Comparison of ENCODE assay signal across 19 cellular contexts in genomic region chr16:64225696-64226095, GRCh38.
DNase-seq lines count a peak whose midpoint lies in the region; ATAC-seq and TF ChIP-seq lines count a peak whose summit lies in the region.
"Had no signal": no experiment of that assay in that cellular context is flagged by ENCODE, and none has a peak within 500 bp of the region (broad histone marks: within the 10 kb centered on the region; RNA-seq: fewer than 3 reads in every experiment).

No MANE protein-coding gene starts in this region.

- peak; percentile 40 for DNase-seq in HT1080 (ENCODE audit: low read depth)
- DNase-seq in NB4 (ENCODE audit: low read depth), result peak; percentile 3
- peak; percentile 81 for DNase-seq in RPMI8226
- DNase-seq in kidney tubule cell (ENCODE audit: low spot score), result peak; percentile 23
- DNase-seq in sciatic nerve (ENCODE audit: low spot score), result no peak
- no peak for DNase-seq in NCI-H1105 treated with DMSO at 0.1 percent for 48 hours (lab: John Stamatoyannopoulos, UW)
- DNase-seq: ACHN; DMS79; NCI-H1048; NCI-H146; NCI-H2029 treated with DMSO at 0.1 percent for 48 hours; NCI-H2171; NCI-H526 treated with DMSO at 0.1 percent for 48 hours; NK-92 treated with Interleukin-12 subunit alpha and Interleukin-12 subunit beta, amount 100 ng/mL, for 24 hours; PC-3; T-helper 17 cell had no signal

- no peak for TF ChIP-seq CTCF in NB4 (IDR thresholded peaks at IDR 0.05; ENCODE audit: low read depth, low read length)

- no peak for TF ChIP-seq POLR2A in NB4 (IDR thresholded peaks at IDR 0.05; ENCODE audit: extremely low read depth, insufficient read length)

- intact Hi-C loops in sciatic nerve (cut with DNase I), result no loop called here

- no peak overlapping the region for H3K4me3 ChIP-seq in NB4 (ENCODE audit: low read depth, low read length)
- H3K4me3 ChIP-seq: HAP-1, K562 had no signal

- ATAC-seq in sciatic nerve, result no peak
- no peak for ATAC-seq in HG02678 (IDR thresholded peaks at IDR 0.05; ENCODE audit: unreplicated experiment)
- ATAC-seq: K562, PC-3, T-helper 17 cell had no signal

Comparison
In these comparisons a context has a peak if more than half of its experiments do, and no peak if none do; other contexts are left out.
1. DNase-seq: peak in HT1080 (single experiment), NB4 (single experiment), RPMI8226 (single experiment) and kidney tubule cell (single experiment); none in sciatic nerve (single experiment) and NCI-H1105 treated with DMSO at 0.1 percent for 48 hours (single experiment).